In the genomic region with DNA sequence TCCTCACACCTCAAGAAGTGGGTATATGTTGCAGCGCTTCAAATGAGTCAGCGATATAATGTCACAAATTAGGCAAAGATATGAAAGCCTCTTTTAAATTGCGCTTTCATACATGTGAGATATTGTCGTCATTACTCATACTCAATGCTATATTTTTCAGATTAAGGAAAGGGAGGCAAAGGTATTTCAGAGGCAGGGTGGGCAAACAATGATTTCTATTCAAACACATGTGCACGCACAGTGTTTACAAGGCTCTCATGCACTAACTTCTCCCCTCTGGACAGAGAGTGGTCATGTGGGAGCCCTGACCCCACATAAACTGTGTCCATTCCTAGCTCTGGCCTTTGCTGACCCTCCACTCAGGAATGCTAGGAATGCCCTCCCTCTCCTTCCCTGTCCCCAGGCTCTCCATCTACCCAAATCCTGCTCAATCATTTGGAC, we compare ENCODE assay signal across 1 cellular context.
TF ChIP-seq lines count a peak whose summit lies in the region.

No MANE protein-coding gene starts in this region.

TF ChIP-seq in H1, 55 proteins besides CTCF, POLR2A, EP300 and RAD21:
- TF ChIP-seq TEAD4 (IDR thresholded peaks at IDR 0.05; ENCODE audit: low read depth, low read length) (peak; percentile 94), CEBPB (IDR thresholded peaks at IDR 0.05; ENCODE audit: low read depth, low read length) (no peak)
